In the genomic region with DNA sequence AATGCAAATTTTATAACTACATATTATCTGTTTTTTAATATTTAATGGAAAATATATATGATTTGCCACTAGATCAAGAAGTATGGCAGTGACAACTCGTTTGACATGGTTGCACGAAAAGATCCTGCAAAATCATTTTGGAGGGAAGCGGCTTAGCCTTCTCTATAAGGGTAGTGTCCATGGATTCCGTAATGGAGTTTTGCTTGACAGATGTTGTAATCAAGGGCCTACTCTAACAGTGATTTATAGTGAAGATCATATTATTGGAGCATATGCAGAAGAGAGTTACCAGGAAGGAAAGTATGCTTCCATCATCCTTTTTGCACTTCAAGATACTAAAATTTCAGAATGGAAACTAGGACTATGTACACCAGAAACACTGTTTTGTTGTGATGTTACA, we compare ENCODE assay signal across 8 cellular contexts. TPM values are rescaled to one million over a fixed set of nuclear protein-coding genes. Genes with fewer than 3 reads are reported as not detected.
DNase-seq lines count a peak whose midpoint lies in the region; ATAC-seq and TF ChIP-seq lines count a peak whose summit lies in the region.

No MANE protein-coding gene starts in this region.

- TSS peak; percentile 60 for BruUV-seq in Calu3 (replicated peaks; lab: Mats Ljungman, UMichigan)

- H3K4me3 ChIP-seq in colonic mucosa (peak overlapping the region; percentile 8), ovary (peak overlapping the region; percentile 21)

- peaks cover 7% of the 10 kb centered on the region for H3K4me1 Mint-ChIP-seq in Calu3 (ENCODE audit: low read depth, unreplicated experiment)

- intact Hi-C loops in Calu3 (cut with micrococcal nuclease; ENCODE audit: unreplicated experiment), result no loop called here
- intact Hi-C loops in colonic mucosa (cut with DNase I), result no loop called here
- intact Hi-C loops in ovary (cut with DNase I), result no loop called here

- H3K27me3 Mint-ChIP-seq in Calu3 (ENCODE audit: unreplicated experiment), result no peaks in the 10 kb centered on the region

- ATAC-seq in HG02870 (IDR thresholded peaks at IDR 0.05; ENCODE audit: unreplicated experiment), result no peak

- TF ChIP-seq CTCF in Calu3 (IDR thresholded peaks at IDR 0.05; ENCODE audit: unreplicated experiment) (no peak), colonic mucosa (IDR thresholded peaks at IDR 0.05) (no peak), ovary (IDR thresholded peaks at IDR 0.05) (no peak), GM13977 (IDR thresholded peaks at IDR 0.05; ENCODE audit: extremely low read depth, insufficient read depth, missing control alignments) (no peak)

- WGBS in ovary, 3 donors, result 9 to 26% (median 12%) methylated on average over 4 of the region's 4 CpGs

- no peak for TF ChIP-seq EP300 in ovary (IDR thresholded peaks at IDR 0.05)

- peaks cover 8% of the 10 kb centered on the region for H3K9me3 Mint-ChIP-seq in Calu3 (ENCODE audit: low read depth, unreplicated experiment)

- H3K27me3 ChIP-seq in colonic mucosa (no peaks in the 10 kb centered on the region), ovary (no peaks in the 10 kb centered on the region)

- H3K9me3 ChIP-seq in colonic mucosa (no peaks in the 10 kb centered on the region), ovary (no peaks in the 10 kb centered on the region)

- peak overlapping the region; percentile 78 for H3K4me3 Mint-ChIP-seq in Calu3 (ENCODE audit: low read depth, unreplicated experiment)

- no peak overlapping the region for H3K9ac ChIP-seq in colonic mucosa (ENCODE audit: low read depth in 2 of 2, low read length in 2 of 2)

- CTCF ChIA-PET in Calu3 (lab: Charles Lee), result no interaction called here

- H3K4me1 ChIP-seq in colonic mucosa (no peaks in the 10 kb centered on the region), ovary (ENCODE audit: insufficient read depth) (peaks cover 2% of the 10 kb centered on the region)

- no peak for TF ChIP-seq POLR2A in ovary (IDR thresholded peaks at IDR 0.05)

- H3K27ac ChIP-seq in colonic mucosa (peak overlapping the region; percentile 29), ovary (peak overlapping the region in 1 of 2 donors; percentile 44)

- H3K36me3 ChIP-seq in colonic mucosa (no peaks in the 10 kb centered on the region), ovary (no peaks in the 10 kb centered on the region)

- H3K27ac Mint-ChIP-seq in Calu3 (ENCODE audit: unreplicated experiment), result peak overlapping the region; percentile 63

- peaks cover 23% of the 10 kb centered on the region for H3K36me3 Mint-ChIP-seq in Calu3 (ENCODE audit: insufficient read depth, unreplicated experiment)

- DNase-seq in Calu3 (no peak), KBM-7 (peak; percentile 24), colonic mucosa (no peak), ovary (no peak), GM13977 (ENCODE audit: low spot score) (no peak), NCI-H2171 treated with DMSO at 0.1 percent for 48 hours (lab: John Stamatoyannopoulos, UW) (no peak), SK-N-DZ (ENCODE audit: low spot score) (no peak)

- in situ Hi-C loops in KBM-7 (cut with MboI; ENCODE audit: low pct_unique_long_range_greater_than_20kb, low sequenced_read_pairs) (no loop called here), GM13977 (cut with MboI; ENCODE audit: low pct_unique_long_range_greater_than_20kb, low sequenced_read_pairs, unreplicated experiment) (no loop called here)

RNA-seq across cellular contexts. Expression of a gene that starts 0.5 kb away (rescaled TPM):
- total RNA-seq in Calu3 (2022) (125 and 259 TPM in 2 replicates), colonic mucosa (1 to 10 TPM; 2.2 to 4.4 TPM), ovary (10 to 100 TPM in 6 of 7 donors, 1 to 10 TPM in 1; 7.3 to 30.7 (median 14.5) TPM)
- 10 to 100 TPM; 32.9 to 40.7 TPM for polyA plus RNA-seq in ovary
- polyA plus RNA-seq in SK-N-DZ (2014; cell fraction: cytosol; rRNA removed), result 0.17 and 1.1 TPM in 2 replicates
- polyA plus RNA-seq in SK-N-DZ (2014; cell fraction: nucleus; rRNA removed), result 0.72 and 0.97 TPM in 2 replicates

RNA-seq across cellular contexts. Expression of a gene that starts 29.9 kb away (rescaled TPM):
- total RNA-seq in Calu3 (2022), result 82.0 and 230 TPM in 2 replicates
- total RNA-seq in colonic mucosa, result 1 to 10 TPM in 1 of 2 donors, under 1 TPM in 1; 0.74 to 2.1 TPM
- 10 to 100 TPM in 3 of 7 donors, 1 to 10 TPM in 4; 4.3 to 21.1 (median 9.5) TPM for total RNA-seq in ovary
- 10 to 100 TPM; 15.0 to 36.0 TPM for polyA plus RNA-seq in ovary
- 0.51 and 0.65 TPM in 2 replicates for polyA plus RNA-seq in SK-N-DZ (2014; cell fraction: cytosol; rRNA removed)
- 2.5 and 4.8 TPM in 2 replicates for polyA plus RNA-seq in SK-N-DZ (2014; cell fraction: nucleus; rRNA removed)
